In the genomic region with DNA sequence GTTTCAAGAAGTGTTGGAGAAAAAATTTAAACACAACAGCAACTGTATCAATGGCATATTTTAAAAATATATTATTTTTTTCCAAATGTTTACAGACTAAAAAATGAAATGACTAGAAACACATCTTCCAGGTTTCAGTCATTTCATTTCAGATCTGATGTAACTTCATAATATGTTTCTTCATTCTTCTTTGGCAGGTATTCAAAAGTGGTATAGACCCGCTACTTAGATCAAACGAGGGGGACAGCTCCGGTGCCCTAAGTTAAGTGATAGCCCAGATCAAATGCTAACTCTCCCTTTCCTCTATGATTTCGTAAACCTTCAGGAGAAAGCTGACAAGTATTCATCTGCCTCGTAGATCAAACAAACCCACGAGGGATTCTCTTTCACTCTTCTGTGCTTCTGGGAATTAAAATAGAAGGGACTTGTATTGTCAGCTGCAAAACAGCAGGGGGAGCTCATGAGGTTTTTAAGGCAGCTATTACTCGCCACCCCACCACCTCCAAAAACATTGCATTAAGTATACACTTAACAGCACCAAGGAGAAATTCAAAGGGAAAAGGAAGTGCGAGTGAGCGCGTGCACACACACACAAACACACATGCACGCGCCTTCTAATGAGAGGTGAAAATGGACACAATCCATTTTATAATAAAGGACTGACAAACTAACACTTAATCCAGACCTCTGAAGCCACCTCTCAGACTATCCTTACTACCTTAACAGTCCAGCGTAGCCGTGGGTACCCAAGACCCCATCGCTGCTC, we compare ENCODE assay signal across 8 cellular contexts. TPM values are rescaled to one million over a fixed set of nuclear protein-coding genes. Genes with fewer than 3 reads are reported as not detected.
DNase-seq lines count a peak whose midpoint lies in the region; ATAC-seq, FAIRE-seq and TF ChIP-seq lines count a peak whose summit lies in the region.

No MANE protein-coding gene starts in this region.

- H3K36me3 Mint-ChIP-seq in CD4-positive, alpha-beta T cell (ENCODE audit: low read depth): no peaks in the 10 kb centered on the region
- no peaks in the 10 kb centered on the region for H3K36me3 Mint-ChIP-seq in progenitor cell of endocrine pancreas (ENCODE audit: insufficient read depth)

- H3K27ac ChIP-seq in CD4-positive, alpha-beta T cell (ENCODE audit: low read depth, low read length): no peak overlapping the region
- peak overlapping the region; percentile 46; the same call in 1 of the 2 replicates for H3K27ac ChIP-seq in PC-9

- no peaks in the 10 kb centered on the region for H4K20me1 ChIP-seq in PC-9 (ENCODE audit: insufficient read depth)

- H3K36me3 ChIP-seq in PC-9 (ENCODE audit: low read depth): no peaks in the 10 kb centered on the region

- H3K4me3 Mint-ChIP-seq in CD4-positive, alpha-beta T cell: no peak overlapping the region
- no peak overlapping the region for H3K4me3 Mint-ChIP-seq in progenitor cell of endocrine pancreas (ENCODE audit: low read depth)

- intact Hi-C loops in CD4-positive, alpha-beta T cell (cut with DNase I, micrococcal nuclease): loop anchor here (1.0 to 5.0 kb wide), 6 partner anchors 58 to 557 kb away; no protein-coding TSS in a partner anchor
- intact Hi-C loops in PC-9 (cut with micrococcal nuclease; ENCODE audit: unreplicated experiment): loop anchor here (2.0 to 5.0 kb wide), 2 partner anchors 58 to 95 kb away; no protein-coding TSS in a partner anchor

- peak; percentile 72 for ATAC-seq in CD4-positive, alpha-beta T cell (ENCODE audit: poor library complexity)
- ATAC-seq in HG02840 (IDR thresholded peaks at IDR 0.05; ENCODE audit: low FRiP score, unreplicated experiment): no peak

- H3K4me1 Mint-ChIP-seq in CD4-positive, alpha-beta T cell (ENCODE audit: low read depth): peaks cover 5% of the 10 kb centered on the region
- no peaks in the 10 kb centered on the region for H3K4me1 Mint-ChIP-seq in progenitor cell of endocrine pancreas (ENCODE audit: low read depth)

- H3K9me3 ChIP-seq in CD4-positive, alpha-beta T cell (ENCODE audit: control insufficient read depth, low read length): no peaks in the 10 kb centered on the region
- no peaks in the 10 kb centered on the region for H3K9me3 ChIP-seq in PC-9 (ENCODE audit: insufficient read depth, low read depth)

- peak overlapping the region; percentile 71; the same call in 1 of the 2 replicates for H2AFZ ChIP-seq in PC-9

- CTCF ChIA-PET in CD4-positive, alpha-beta T cell (lab: Charles Lee): interaction anchor here (0.6 to 1.5 kb wide), 8 partner anchors 9 to 558 kb away, joined by 3 to 5 read pairs (median 4); partner anchors contain the start of gene SLC25A4
- CTCF ChIA-PET in PC-9 (lab: Charles Lee): interaction anchor here (0.6 to 1.0 kb wide), 4 partner anchors 17 to 95 kb away, joined by 3 to 5 read pairs (median 5); no protein-coding TSS in a partner anchor

- H3F3A ChIP-seq in PC-9 (ENCODE audit: insufficient read depth, low read depth): no peaks in the 10 kb centered on the region

- DNase-seq in CD4-positive, alpha-beta T cell: peak in 8 of 10 experiments; percentile 6 to 32 (median 12)
- peak; percentile 65 for DNase-seq in GM19239 (ENCODE audit: insufficient read length, low spot score)
- peak; percentile 36 for DNase-seq in HK-2 (ENCODE audit: unreplicated experiment)
- DNase-seq in PC-9: peak; percentile 37
- peak; percentile 10 for DNase-seq in activated effector memory CD4-positive, alpha-beta T cell treated with Interleukin-2 at 50 U/mL for 16 hours
- peak; percentile 55 for DNase-seq in foreskin melanocyte
- DNase-seq in progenitor cell of endocrine pancreas (ENCODE audit: low spot score, unreplicated experiment): no peak

- H3K27ac Mint-ChIP-seq in CD4-positive, alpha-beta T cell: no peak overlapping the region
- H3K27ac Mint-ChIP-seq in progenitor cell of endocrine pancreas: no peak overlapping the region

- H3K79me2 ChIP-seq in PC-9 (ENCODE audit: low read depth): no peaks in the 10 kb centered on the region

- no peaks in the 10 kb centered on the region for H3K9me3 Mint-ChIP-seq in CD4-positive, alpha-beta T cell
- no peaks in the 10 kb centered on the region for H3K9me3 Mint-ChIP-seq in progenitor cell of endocrine pancreas (ENCODE audit: low read depth)

- no TSS peak for BruUV-seq in PC-9 (replicated peaks; lab: Mats Ljungman, UMichigan)

- no peaks in the 10 kb centered on the region for H3K4me1 ChIP-seq in PC-9 (replicated peaks; ENCODE audit: insufficient read depth)

- H3K27me3 Mint-ChIP-seq in CD4-positive, alpha-beta T cell: peaks cover 23% of the 10 kb centered on the region
- H3K27me3 Mint-ChIP-seq in progenitor cell of endocrine pancreas: peaks cover 22% of the 10 kb centered on the region

- no peaks in the 10 kb centered on the region for H3K9me2 ChIP-seq in PC-9 (ENCODE audit: insufficient read depth)

- H3K4me2 ChIP-seq in PC-9: peak overlapping the region; percentile 60

- peak; percentile 79 for TF ChIP-seq CTCF in CD4-positive, alpha-beta T cell (IDR thresholded peaks at IDR 0.05)
- TF ChIP-seq CTCF in PC-9 (conservative IDR thresholded peaks at IDR 0.05) (peak; percentile 79), progenitor cell of endocrine pancreas (IDR thresholded peaks at IDR 0.05; ENCODE audit: unreplicated experiment) (peak; percentile 79)

- FAIRE-seq in GM19239 (lab: Jason Lieb, UNC): peak; percentile 95

- POLR2A ChIA-PET in CD4-positive, alpha-beta T cell (lab: Charles Lee): interaction anchor here (0.6 to 1.0 kb wide), 3 partner anchors 95 to 732 kb away, joined by 3 to 6 read pairs (median 5); no protein-coding TSS in a partner anchor
- POLR2A ChIA-PET in PC-9 (lab: Charles Lee; ENCODE audit: unreplicated experiment): interaction anchor here (0.6 kb wide), 1 partner anchor 369 kb away, joined by 4 read pairs; no protein-coding TSS in a partner anchor

- H3K4me3 ChIP-seq in PC-9: no peak overlapping the region; the same call in 1 of the 2 replicates

- no peaks in the 10 kb centered on the region for H3K27me3 ChIP-seq in CD4-positive, alpha-beta T cell (ENCODE audit: control insufficient read depth, insufficient read depth, low read length)
- H3K27me3 ChIP-seq in PC-9 (ENCODE audit: insufficient read depth, low read depth): no peaks in the 10 kb centered on the region

RNA-seq across cellular contexts. Expression of gene HELT, which starts 21.4 kb away (rescaled TPM):
- not detected for total RNA-seq in CD4-positive, alpha-beta T cell
- total RNA-seq in PC-9 (2021) (not detected in 2 replicates), progenitor cell of endocrine pancreas (not detected in 2 replicates)
